11 cellular contexts compared by ENCODE assay signal in genomic region chr16:1125471-1125870, GRCh38. TPM values are rescaled to one million over a fixed set of nuclear protein-coding genes. Genes with fewer than 3 reads are reported as not detected.
A peak's percentile ranks its signal among the peaks of the same experiment; 100 is the strongest.
DNase-seq lines count a peak whose midpoint lies in the region; ATAC-seq and TF ChIP-seq lines count a peak whose summit lies in the region.
"Had no signal": no experiment of that assay in that cellular context is flagged by ENCODE, and none has a peak within 500 bp of the region (broad histone marks: within the 10 kb centered on the region; RNA-seq: fewer than 3 reads in every experiment).

No MANE protein-coding gene starts in this region.

- intact Hi-C loops in breast epithelium (cut with DNase I; ENCODE audit: low total_unique reads) (no loop called here), transverse colon (cut with DNase I; ENCODE audit: low total_unique reads) (no loop called here)

- DNase-seq in T47D (ENCODE audit: low read depth in 1 of 2, low spot score in 1 of 2) (peak; percentile 47 to 74), breast epithelium (ENCODE audit: low spot score in 2 of 2) (no peak), T-helper 17 cell (no peak), hepatocyte (ENCODE audit: low spot score) (peak; percentile 56), transverse colon (peak; percentile 14), H9 (no peak)
- DNase-seq: DND-41, Karpas-422 had no signal

- WGBS in hepatocyte (ENCODE audit: low lambda C conversion rate, missing lambda C conversion rate), result 74% methylated on average over 18 of the region's 18 CpGs
- WGBS in transverse colon (ENCODE audit: low coverage in 1 of 2), 2 donors, result 30% methylated on average over 11 of the region's 18 CpGs; no CpG with 5 or more reads in 1 of the 2 donors
- no CpG with 5 or more reads among the region's 18 CpGs for WGBS in H9 (ENCODE audit: extremely low coverage, insufficient read length, low lambda C conversion rate)

- H3K18ac ChIP-seq in H9 (ENCODE audit: insufficient read length, low read depth, low read length), result no peak overlapping the region

- no peak overlapping the region for H2BK20ac ChIP-seq in H9 (ENCODE audit: low read depth, low read length, poor library complexity, severe bottlenecking)

- H3K9me3 ChIP-seq in breast epithelium (no peaks in the 10 kb centered on the region), T-helper 17 cell (ENCODE audit: control insufficient read depth, low read length, poor library complexity, severe bottlenecking) (no peaks in the 10 kb centered on the region), hepatocyte (ENCODE audit: low read depth) (no peaks in the 10 kb centered on the region), transverse colon (no peaks in the 10 kb centered on the region), H9 (ENCODE audit: control insufficient read depth, low read depth, low read length) (no peaks in the 10 kb centered on the region)

- H3K4me1 Mint-ChIP-seq in T-helper 17 cell, result peaks cover 4% of the 10 kb centered on the region
- peaks cover 0 to 7% of the 10 kb centered on the region in 2 experiments; a peak in 1 of 4 replicates for H3K4me1 Mint-ChIP-seq in H9
- H3K4me1 Mint-ChIP-seq in stimulated activated memory B cell treated with anti-CD40 and anti-IgM and Interleukin-4, amounts not matched to agents 10 μg/mL and 1 μg/mL and 100 μg/mL, for 72 hours, result peaks cover under 1% of the 10 kb centered on the region

- no peak overlapping the region for H2BK120ac ChIP-seq in H9 (ENCODE audit: low read depth, low read length, poor library complexity, severe bottlenecking)

- H3K4me3 Mint-ChIP-seq in T-helper 17 cell (no peak overlapping the region), H9 (no peak overlapping the region)
- H3K4me3 Mint-ChIP-seq in stimulated activated memory B cell treated with anti-CD40 and anti-IgM and Interleukin-4, amounts not matched to agents 10 μg/mL and 1 μg/mL and 100 μg/mL, for 72 hours, result no peak overlapping the region

- TF ChIP-seq EP300 in transverse colon (IDR thresholded peaks at IDR 0.05; ENCODE audit: low read depth), result no peak

- no peak for TF ChIP-seq CTCF in breast epithelium (IDR thresholded peaks at IDR 0.05)
- TF ChIP-seq CTCF in hepatocyte (IDR thresholded peaks at IDR 0.05; ENCODE audit: poor library complexity), result no peak
- no peak for TF ChIP-seq CTCF in transverse colon (IDR thresholded peaks at IDR 0.05)
- TF ChIP-seq CTCF in H9 (conservative IDR thresholded peaks at IDR 0.05), result no peak

- H3K27ac Mint-ChIP-seq in T-helper 17 cell (no peak overlapping the region), H9 (no peak overlapping the region)
- no peak overlapping the region for H3K27ac Mint-ChIP-seq in stimulated activated memory B cell treated with anti-CD40 and anti-IgM and Interleukin-4, amounts not matched to agents 10 μg/mL and 1 μg/mL and 100 μg/mL, for 72 hours

- no peak overlapping the region for H2BK5ac ChIP-seq in H9 (ENCODE audit: insufficient read length, low read length)

- no peak overlapping the region for H2BK15ac ChIP-seq in H9 (ENCODE audit: low read depth, low read length)

- H3K23ac ChIP-seq in H9 (ENCODE audit: insufficient read length, low read depth, low read length), result no peak overlapping the region

- H3K36me3 ChIP-seq in breast epithelium (no peaks in the 10 kb centered on the region), hepatocyte (replicated peaks; ENCODE audit: insufficient read depth, low read depth) (no peaks in the 10 kb centered on the region), transverse colon (no peaks in the 10 kb centered on the region)

- no peaks in the 10 kb centered on the region for H3K9me2 ChIP-seq in hepatocyte (replicated peaks; ENCODE audit: insufficient read depth)

- no peak overlapping the region for H4K5ac ChIP-seq in H9 (ENCODE audit: insufficient read length, low read depth, low read length)

- H4K8ac ChIP-seq in H9 (replicated peaks; ENCODE audit: insufficient read length, low read depth, low read length), result no peak overlapping the region

- H3K4me2 ChIP-seq in hepatocyte, result no peak overlapping the region
- no peak overlapping the region for H3K4me2 ChIP-seq in H9 (ENCODE audit: insufficient read depth, insufficient read length, low read length)

- H3K27ac ChIP-seq in breast epithelium (no peak overlapping the region), hepatocyte (no peak overlapping the region), transverse colon (no peak overlapping the region), H9 (ENCODE audit: insufficient read length, low read depth, low read length) (no peak overlapping the region)
- H3K27ac ChIP-seq: VCaP had no signal

- H4K91ac ChIP-seq in H9 (ENCODE audit: insufficient read length, low read depth, low read length), result no peak overlapping the region

- H3K27me3 ChIP-seq in breast epithelium (peaks cover 0 to 90% of the 10 kb centered on the region in 2 donors), hepatocyte (no peaks in the 10 kb centered on the region), transverse colon (peaks cover 3% of the 10 kb centered on the region), H9 (ENCODE audit: insufficient read depth, low read length) (no peaks in the 10 kb centered on the region)

- no peaks in the 10 kb centered on the region for H3K4me1 ChIP-seq in breast epithelium
- no peaks in the 10 kb centered on the region for H3K4me1 ChIP-seq in hepatocyte (ENCODE audit: insufficient read depth)
- H3K4me1 ChIP-seq in transverse colon, result no peaks in the 10 kb centered on the region
- no peaks in the 10 kb centered on the region for H3K4me1 ChIP-seq in H9 (ENCODE audit: insufficient read depth, low read length)

- H3K56ac ChIP-seq in H9 (ENCODE audit: insufficient read length, low read depth, low read length), result no peak overlapping the region

- H3K23me2 ChIP-seq in H9 (ENCODE audit: insufficient read length, low read depth, low read length, poor library complexity, severe bottlenecking), result no peaks in the 10 kb centered on the region

- H4K20me1 ChIP-seq in hepatocyte (ENCODE audit: insufficient read depth, poor library complexity, severe bottlenecking), result no peaks in the 10 kb centered on the region
- no peaks in the 10 kb centered on the region for H4K20me1 ChIP-seq in H9 (ENCODE audit: control insufficient read depth, insufficient read depth, insufficient read length)

- H3K79me1 ChIP-seq in H9 (ENCODE audit: insufficient read depth, low read depth, low read length, poor library complexity, severe bottlenecking), result no peaks in the 10 kb centered on the region

- H2AK5ac ChIP-seq in H9 (ENCODE audit: insufficient read length, low read length), result no peak overlapping the region

- H3K9me3 Mint-ChIP-seq in H9, result no peaks in the 10 kb centered on the region
- H3K9me3 Mint-ChIP-seq in stimulated activated memory B cell treated with anti-CD40 and anti-IgM and Interleukin-4, amounts not matched to agents 10 μg/mL and 1 μg/mL and 100 μg/mL, for 72 hours, result no peaks in the 10 kb centered on the region

- H3K27me3 Mint-ChIP-seq in T-helper 17 cell, result no peaks in the 10 kb centered on the region
- H3K27me3 Mint-ChIP-seq in H9 (ENCODE audit: low read depth), result peaks cover 2% of the 10 kb centered on the region; the same call in 1 of the 2 replicates
- peaks cover 30% of the 10 kb centered on the region for H3K27me3 Mint-ChIP-seq in stimulated activated memory B cell treated with anti-CD40 and anti-IgM and Interleukin-4, amounts not matched to agents 10 μg/mL and 1 μg/mL and 100 μg/mL, for 72 hours

- H3T11ph ChIP-seq in H9 (ENCODE audit: low read length), result no peak overlapping the region

- H2AFZ ChIP-seq in hepatocyte (no peak overlapping the region), H9 (ENCODE audit: low read length) (no peak overlapping the region)

- in situ Hi-C loops in T47D (cut with HindIII; ENCODE audit: low pct_unique_long_range_greater_than_20kb, low sequenced_read_pairs) (no loop called here), transverse colon (cut with MboI; ENCODE audit: low pct_ligation_motif_present in 1 of 4, low pct_unique_long_range_greater_than_20kb in 1 of 4, low sequenced_read_pairs in 3 of 4) (no loop called here)

- H3K9ac ChIP-seq in H9 (ENCODE audit: extremely low read depth, insufficient read length, low read length), result no peak overlapping the region

- H3K79me2 ChIP-seq in hepatocyte, result no peaks in the 10 kb centered on the region
- H3K79me2 ChIP-seq in H9 (ENCODE audit: insufficient read depth, low read length), result no peaks in the 10 kb centered on the region

- no peak for TF ChIP-seq POLR2A in breast epithelium (IDR thresholded peaks at IDR 0.05)
- no peak for TF ChIP-seq POLR2A in transverse colon (IDR thresholded peaks at IDR 0.05)

- H3K14ac ChIP-seq in H9 (ENCODE audit: insufficient read depth, low read length), result no peak overlapping the region

- H3K4ac ChIP-seq in H9 (ENCODE audit: low read depth, low read length), result no peak overlapping the region

- H3K4me3 ChIP-seq in breast epithelium, result no peak overlapping the region
- H3K4me3 ChIP-seq in hepatocyte, result no peak overlapping the region
- H3K4me3 ChIP-seq in transverse colon, result no peak overlapping the region

- no peaks in the 10 kb centered on the region for H3K36me3 Mint-ChIP-seq in T-helper 17 cell (ENCODE audit: low read depth)
- H3K36me3 Mint-ChIP-seq in H9 (ENCODE audit: insufficient read depth in 1 of 3, low read depth in 3 of 3), result no peaks in the 10 kb centered on the region
- no peaks in the 10 kb centered on the region for H3K36me3 Mint-ChIP-seq in stimulated activated memory B cell treated with anti-CD40 and anti-IgM and Interleukin-4, amounts not matched to agents 10 μg/mL and 1 μg/mL and 100 μg/mL, for 72 hours

- no peak overlapping the region for H2BK12ac ChIP-seq in H9 (ENCODE audit: insufficient read length, low read depth, low read length)

- ATAC-seq in T-helper 17 cell (peak; percentile 35), HG03469 (IDR thresholded peaks at IDR 0.05; ENCODE audit: unreplicated experiment) (no peak)
- no peak for ATAC-seq in stimulated activated memory B cell treated with anti-CD40 and anti-IgM and Interleukin-4, amounts not matched to agents 10 μg/mL and 1 μg/mL and 100 μg/mL, for 72 hours

RNA-seq across cellular contexts. Expression of gene CACNA1H, which starts 27.4 kb away (rescaled TPM):
- total RNA-seq in breast epithelium, result 1 to 10 TPM; 1.6 to 2.5 (median 2.2) TPM
- 1 to 10 TPM; 8.6 to 9.5 TPM for total RNA-seq in T-helper 17 cell
- total RNA-seq in hepatocyte, result 8.6 and 9.1 TPM in 2 replicates
- 9.1 and 9.7 TPM in 2 replicates for polyA plus RNA-seq in hepatocyte
- total RNA-seq in transverse colon, result 10 to 100 TPM; 17.0 to 63.6 (median 39.5) TPM
- total RNA-seq in H9 (2021), result 41.9 and 43.3 TPM in 2 replicates

RNA-seq across cellular contexts. Expression of gene C1QTNF8, which starts 29.4 kb away (rescaled TPM):
- total RNA-seq in breast epithelium, result not detected
- total RNA-seq in T-helper 17 cell, result not detected
- total RNA-seq in hepatocyte, result not detected in 2 replicates
- 0.10 TPM in 1 of 2 replicates, not detected in the other for polyA plus RNA-seq in hepatocyte
- not detected for total RNA-seq in transverse colon
- not detected in 2 replicates for total RNA-seq in H9 (2021)

RNA-seq across cellular contexts. Expression of gene SSTR5, which starts 52.9 kb away (rescaled TPM):
- total RNA-seq in breast epithelium, result not detected
- total RNA-seq in T-helper 17 cell, result not detected
- total RNA-seq in hepatocyte, result 0.77 TPM in 1 of 2 replicates, not detected in the other
- polyA plus RNA-seq in hepatocyte, result 1.3 TPM in 1 of 2 replicates, not detected in the other
- total RNA-seq in transverse colon, result not detected
- 0.22 and 0.37 TPM in 2 replicates for total RNA-seq in H9 (2021)

Comparison
In these comparisons a context has a peak if more than half of its experiments do, and no peak if none do; other contexts are left out.
1. DNase-seq: peak in T47D (2 of 2), hepatocyte (single experiment) and transverse colon (single experiment); none in breast epithelium (0 of 2), T-helper 17 cell (0 of 3) and H9 (single experiment).